Comparison of ENCODE assay signal across 8 cellular contexts in genomic region chr11:124434699-124435098, GRCh38. TPM values are rescaled to one million over a fixed set of nuclear protein-coding genes. Genes with fewer than 3 reads are reported as not detected.
"Had no signal": no experiment of that assay in that cellular context is flagged by ENCODE, and none has a peak within 500 bp of the region (broad histone marks: within the 10 kb centered on the region; RNA-seq: fewer than 3 reads in every experiment).

No MANE protein-coding gene starts in this region.

- H3K4me3 ChIP-seq: GM23338 had no signal

- H3K27ac Mint-ChIP-seq: GM23338, H9, IgD-negative memory B cell had no signal

- DNase-seq: H9, HCEC 1CT had no signal

- ATAC-seq: GM23338, HepG2 had no signal

- H3K4me1 Mint-ChIP-seq: GM23338, H9, IgD-negative memory B cell had no signal

- H3K4me3 Mint-ChIP-seq: GM23338, H9, IgD-negative memory B cell had no signal

- H3K27ac ChIP-seq: HL-60 had no signal

RNA-seq across cellular contexts. Expression of gene OR8B4, which starts 10.0 kb away (rescaled TPM):
- total RNA-seq: GM23338, H1, H9, HepG2, HT1080 had no signal
- polyA plus RNA-seq: GM23338, H1, HepG2, IgD-negative memory B cell had no signal

RNA-seq across cellular contexts. Expression of gene OR8B8, which starts 10.8 kb away (rescaled TPM):
- total RNA-seq: GM23338, H1, H9, HepG2, HT1080 had no signal
- polyA plus RNA-seq: GM23338, H1, HepG2, IgD-negative memory B cell had no signal

RNA-seq across cellular contexts. Expression of gene OR8B3, which starts 35.9 kb away (rescaled TPM):
- total RNA-seq: GM23338, H1, H9, HepG2, HT1080 had no signal
- polyA plus RNA-seq: GM23338, H1, HepG2, IgD-negative memory B cell had no signal

RNA-seq across cellular contexts. Expression of gene OR8B2, which starts 50.4 kb away (rescaled TPM):
- total RNA-seq: GM23338, H1, H9, HepG2, HT1080 had no signal
- polyA plus RNA-seq: GM23338, H1, HepG2, IgD-negative memory B cell had no signal
